Comparison of ENCODE assay signal across 13 cellular contexts in the genomic region with DNA sequence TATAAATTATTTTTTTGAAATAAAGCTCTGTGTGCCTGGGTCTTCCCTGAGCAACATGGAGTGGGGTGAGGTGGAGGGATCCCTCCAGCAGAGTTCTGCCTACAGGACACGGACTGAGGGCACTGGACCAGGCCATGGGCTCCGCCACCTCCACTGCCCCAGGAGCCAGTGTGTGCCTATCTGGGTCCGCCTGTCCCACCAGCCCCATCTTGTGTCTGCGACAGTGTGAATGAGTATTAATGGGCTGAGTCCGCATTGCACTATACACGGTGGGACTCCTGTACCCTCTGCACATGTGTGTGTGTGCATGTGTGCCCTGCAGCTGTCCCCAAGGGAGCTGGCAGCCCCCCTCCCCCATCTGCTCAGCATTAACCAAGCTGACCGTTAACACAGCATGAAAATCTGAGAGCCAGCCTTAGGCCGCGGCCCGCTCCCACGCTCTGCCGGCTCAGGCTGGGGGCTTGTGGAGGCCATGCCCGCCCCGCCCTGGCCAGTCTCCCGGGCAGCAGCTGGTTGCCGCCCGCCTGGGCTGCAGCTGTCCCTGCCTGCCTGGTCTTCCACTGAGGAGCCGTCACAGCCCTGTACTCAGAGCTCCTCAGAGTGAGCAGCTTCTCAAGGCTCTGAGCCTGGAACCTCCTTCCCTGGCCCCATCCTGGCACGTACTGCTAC. TPM values are rescaled to one million over a fixed set of nuclear protein-coding genes. Genes with fewer than 3 reads are reported as not detected.
A peak's percentile ranks its signal among the peaks of the same experiment; 100 is the strongest.
DNase-seq lines count a peak whose midpoint lies in the region; ATAC-seq and TF ChIP-seq lines count a peak whose summit lies in the region.
"Had no signal": no experiment of that assay in that cellular context is flagged by ENCODE, and none has a peak within 500 bp of the region (broad histone marks: within the 10 kb centered on the region; RNA-seq: fewer than 3 reads in every experiment).

No MANE protein-coding gene starts in this region.

- no peak for DNase-seq in RWPE2 (ENCODE audit: low spot score)
- DNase-seq in heart right ventricle, result peak in 1 of 2 donors; percentile 46
- DNase-seq in ovary, result peak in 4 of 5 donors; percentile 60 to 77 (median 67)
- DNase-seq in HK-2 (ENCODE audit: unreplicated experiment), result no peak
- DNase-seq in NCI-H526 treated with DMSO at 0.1 percent for 48 hours (lab: John Stamatoyannopoulos, UW), result no peak
- DNase-seq in NCI-H1436 treated with DMSO at 0.1 percent for 48 hours (lab: John Stamatoyannopoulos, UW), result no peak
- DNase-seq: activated CD8-positive, alpha-beta T cell treated with anti-CD3 and anti-CD28 coated beads for 36 hours; CD8-positive, alpha-beta T cell; effector CD4-positive, alpha-beta T cell; NCI-H446 treated with DMSO at 0.1 percent for 48 hours had no signal

- H3K27me3 ChIP-seq in BLaER1 treated with 17β-estradiol and CSF1 and Interleukin-3, amounts not matched to agents 10 nM and 100 nM, result peaks cover 0 to 6% (median 0%) of the 10 kb centered on the region in 11 experiments; a peak in 2 of 22 replicates
- H3K27me3 ChIP-seq in RWPE2 (ENCODE audit: insufficient read depth, poor library complexity, severe bottlenecking) (no peaks in the 10 kb centered on the region), heart right ventricle (peaks cover 0 to 15% (median 0%) of the 10 kb centered on the region in 7 donors), ovary (no peaks in the 10 kb centered on the region)

- ATAC-seq in RWPE2 (ENCODE audit: low read depth) (peak; percentile 14; the same call in 2 of the 3 replicates), heart right ventricle (peak in 5 of 8 donors; percentile 18 to 62 (median 27)), HG02973 (IDR thresholded peaks at IDR 0.05; ENCODE audit: unreplicated experiment) (no peak)
- ATAC-seq: activated CD8-positive, alpha-beta T cell treated with anti-CD3 and anti-CD28 coated beads for 36 hours; CD8-positive, alpha-beta T cell had no signal

- peaks cover 0 to 9% (median 0%) of the 10 kb centered on the region in 11 experiments; a peak in 1 of 22 replicates for H4K20me1 ChIP-seq in BLaER1 treated with 17β-estradiol and CSF1 and Interleukin-3, amounts not matched to agents 10 nM and 100 nM

- H3K4me3 ChIP-seq in BLaER1 treated with 17β-estradiol and CSF1 and Interleukin-3, amounts not matched to agents 10 nM and 100 nM, result no peak overlapping the region
- no peak overlapping the region for H3K4me3 ChIP-seq in RWPE2 (ENCODE audit: severe bottlenecking)
- no peak overlapping the region for H3K4me3 ChIP-seq in heart right ventricle
- H3K4me3 ChIP-seq in ovary, result no peak overlapping the region
- H3K4me3 ChIP-seq: suprapubic skin had no signal

- intact Hi-C loops in heart right ventricle (cut with DNase I), result no loop called here
- intact Hi-C loops in ovary (cut with DNase I), result no loop called here

- no peak for TF ChIP-seq EP300 in ovary (IDR thresholded peaks at IDR 0.05)

- peak overlapping the region in 2 of 11 experiments; percentile 35 to 40; a peak in 2 of 22 replicates for H3K27ac ChIP-seq in BLaER1 treated with 17β-estradiol and CSF1 and Interleukin-3, amounts not matched to agents 10 nM and 100 nM
- no peak overlapping the region for H3K27ac ChIP-seq in RWPE2 (ENCODE audit: poor library complexity, severe bottlenecking)
- H3K27ac ChIP-seq in heart right ventricle, result no peak overlapping the region
- H3K27ac ChIP-seq in ovary, result peak overlapping the region in 1 of 2 donors; percentile 34
- H3K27ac ChIP-seq: suprapubic skin had no signal

- peak overlapping the region in 4 of 11 experiments; percentile 26 to 54 (median 46); a peak in 7 of 22 replicates for H3K9ac ChIP-seq in BLaER1 treated with 17β-estradiol and CSF1 and Interleukin-3, amounts not matched to agents 10 nM and 100 nM

- peak overlapping the region; percentile 15 to 88 (median 80); a peak in 18 of 22 replicates for H3K4me2 ChIP-seq in BLaER1 treated with 17β-estradiol and CSF1 and Interleukin-3, amounts not matched to agents 10 nM and 100 nM

- WGBS in heart right ventricle, 2 donors, result 76 to 79% methylated on average over 15 to 19 of the region's 19 CpGs
- WGBS in ovary, 3 donors, result 24 to 47% (median 38%) methylated on average over 10 to 19 of the region's 19 CpGs

- no peak for TF ChIP-seq POLR2A in ovary (IDR thresholded peaks at IDR 0.05)

- H3K9me3 ChIP-seq in BLaER1 treated with 17β-estradiol and CSF1 and Interleukin-3, amounts not matched to agents 10 nM and 100 nM (replicated peaks in 1 of 11), result no peaks in the 10 kb centered on the region
- no peaks in the 10 kb centered on the region for H3K9me3 ChIP-seq in RWPE2 (ENCODE audit: severe bottlenecking)
- H3K9me3 ChIP-seq in heart right ventricle, result no peaks in the 10 kb centered on the region
- no peaks in the 10 kb centered on the region for H3K9me3 ChIP-seq in ovary
- H3K9me3 ChIP-seq: suprapubic skin had no signal

- TF ChIP-seq CTCF in RWPE2 (IDR thresholded peaks at IDR 0.05; ENCODE audit: poor library complexity, severe bottlenecking) (no peak), heart right ventricle (IDR thresholded peaks at IDR 0.05) (no peak), ovary (IDR thresholded peaks at IDR 0.05) (no peak)

- H3K4me1 ChIP-seq in BLaER1 treated with 17β-estradiol and CSF1 and Interleukin-3, amounts not matched to agents 10 nM and 100 nM, result peaks cover 4 to 47% (median 42%) of the 10 kb centered on the region in 10 experiments; a peak in 18 of 20 replicates
- H3K4me1 ChIP-seq in RWPE2 (ENCODE audit: insufficient read depth, poor library complexity, severe bottlenecking) (no peaks in the 10 kb centered on the region), heart right ventricle (peaks cover 7 to 36% (median 17%) of the 10 kb centered on the region in 9 donors), ovary (ENCODE audit: insufficient read depth) (peaks cover 36% of the 10 kb centered on the region)
- H3K4me1 ChIP-seq: suprapubic skin had no signal

- no peaks in the 10 kb centered on the region for H3K36me3 ChIP-seq in BLaER1 treated with 17β-estradiol and CSF1 and Interleukin-3, amounts not matched to agents 10 nM and 100 nM
- H3K36me3 ChIP-seq in RWPE2 (ENCODE audit: low read depth), result no peaks in the 10 kb centered on the region
- H3K36me3 ChIP-seq in heart right ventricle, result no peaks in the 10 kb centered on the region
- no peaks in the 10 kb centered on the region for H3K36me3 ChIP-seq in ovary
- H3K36me3 ChIP-seq: suprapubic skin had no signal

RNA-seq across cellular contexts. Expression of gene FGFR4, which starts 11.5 kb away (rescaled TPM):
- total RNA-seq in heart right ventricle (1 to 10 TPM in 2 of 10 donors, under 1 TPM in 7, not detected in 1; 0.25 to 2.7 (median 0.37) TPM), ovary (10 to 100 TPM; 15.5 to 90.3 (median 39.9) TPM)
- polyA plus RNA-seq in heart right ventricle (1 to 10 TPM; 1.4 to 2.4 TPM), ovary (10 to 100 TPM in 1 of 2 donors, 1 to 10 TPM in 1; 2.7 to 13.1 TPM)

RNA-seq across cellular contexts. Expression of gene NSD1, which starts 35.3 kb away (rescaled TPM):
- total RNA-seq in heart right ventricle (10 to 100 TPM; 34.4 to 62.9 (median 47.2) TPM), ovary (100 to 1,000 TPM in 1 of 7 donors, 10 to 100 TPM in 6; 25.6 to 110 (median 83.2) TPM)
- polyA plus RNA-seq in heart right ventricle (10 to 100 TPM in 1 of 2 donors, 1 to 10 TPM in 1; 5.6 to 10.0 TPM), ovary (10 to 100 TPM; 11.5 to 28.0 TPM)

Comparison
In these comparisons a context has a peak if more than half of its experiments do, and no peak if none do; other contexts are left out.
1. DNase-seq: peak in ovary (4 of 5); none in RWPE2 (single experiment), HK-2 (single experiment), NCI-H526 treated with DMSO at 0.1 percent for 48 hours (single experiment) and NCI-H1436 treated with DMSO at 0.1 percent for 48 hours (single experiment).
2. RNA of gene FGFR4, which starts 11.5 kb away (total RNA-seq): 15.5 to 90.3 TPM in ovary; 0.25 to 2.7 TPM in heart right ventricle; every median in the first group is over 4 times any median in the second.